ENCODE assay signal across 22 cellular contexts in genomic region chr1:65949230-65949626, GRCh38.
A peak's percentile ranks its signal among the peaks of the same experiment; 100 is the strongest.
DNase-seq lines count a peak whose midpoint lies in the region; FAIRE-seq lines count a peak whose summit lies in the region.
"Had no signal": no experiment of that assay in that cellular context is flagged by ENCODE, and none has a peak within 500 bp of the region (broad histone marks: within the 10 kb centered on the region; RNA-seq: fewer than 3 reads in every experiment).

No MANE protein-coding gene starts in this region.

- H3K4ac ChIP-seq in mesenchymal stem cell (ENCODE audit: low read depth in 1 of 2, low read length in 2 of 2), result no peak overlapping the region

- no peak overlapping the region for H2BK12ac ChIP-seq in mesenchymal stem cell (ENCODE audit: low read length in 2 of 2)

- no peak overlapping the region for H2BK15ac ChIP-seq in mesenchymal stem cell (ENCODE audit: low read depth, poor library complexity, severe bottlenecking)

- no peaks in the 10 kb centered on the region for H3K9me3 ChIP-seq in mesenchymal stem cell (ENCODE audit: control insufficient read depth, low read length)
- H3K9me3 ChIP-seq: ascending aorta, esophagus squamous epithelium, sigmoid colon, tibial artery had no signal

- H2BK5ac ChIP-seq in mesenchymal stem cell (ENCODE audit: low read depth, low read length, poor library complexity, severe bottlenecking), result no peak overlapping the region

- H2BK120ac ChIP-seq in mesenchymal stem cell (ENCODE audit: low read depth, low read length), result no peak overlapping the region

- no peak for FAIRE-seq in GM19239 (lab: Jason Lieb, UNC)
- FAIRE-seq: RCC 7860 had no signal

- no peak overlapping the region for H2AK5ac ChIP-seq in mesenchymal stem cell (ENCODE audit: low read length, severe bottlenecking)

- WGBS in mesenchymal stem cell, result 94% methylated on average over 2 of the region's 2 CpGs

- H3K4me1 ChIP-seq in mesenchymal stem cell (ENCODE audit: control insufficient read depth, insufficient read depth, low read depth, low read length), result no peaks in the 10 kb centered on the region
- H3K4me1 ChIP-seq: ascending aorta, esophagus squamous epithelium, tibial artery had no signal

- no peaks in the 10 kb centered on the region for H3K27me3 ChIP-seq in mesenchymal stem cell (ENCODE audit: control insufficient read depth in 1 of 2, insufficient read depth in 1 of 2, low read length in 2 of 2)
- H3K27me3 ChIP-seq: ascending aorta, esophagus squamous epithelium, sigmoid colon, tibial artery had no signal

- H3K79me1 ChIP-seq in mesenchymal stem cell (replicated peaks; ENCODE audit: low read length, poor library complexity, severe bottlenecking), result no peaks in the 10 kb centered on the region

- H3K14ac ChIP-seq in mesenchymal stem cell (ENCODE audit: low read length in 2 of 2), result no peak overlapping the region

- H3K9ac ChIP-seq in mesenchymal stem cell (ENCODE audit: low read length), result peak overlapping the region; percentile 19

- no peak overlapping the region for H4K91ac ChIP-seq in mesenchymal stem cell (ENCODE audit: low read length)

- H4K8ac ChIP-seq in mesenchymal stem cell (ENCODE audit: low read length), result no peak overlapping the region

- no peaks in the 10 kb centered on the region for H3K36me3 ChIP-seq in mesenchymal stem cell (ENCODE audit: control insufficient read depth in 1 of 2, insufficient read depth in 2 of 2, low read depth in 1 of 2, low read length in 2 of 2)
- H3K36me3 ChIP-seq: ascending aorta, esophagus squamous epithelium, sigmoid colon, tibial artery had no signal

- DNase-seq in NCI-H1436 (lab: John Stamatoyannopoulos, UW), result peak; percentile 32
- no peak for DNase-seq in NCI-H1436 treated with DMSO at 0.1 percent for 48 hours (lab: John Stamatoyannopoulos, UW)
- peak; percentile 47 for DNase-seq in amniotic epithelial cell (ENCODE audit: low read depth)
- DNase-seq in mesenchymal stem cell, result peak; percentile 43
- no peak for DNase-seq in GM19239 (ENCODE audit: insufficient read length, low spot score)
- DNase-seq in ecto neural progenitor cell (ENCODE audit: low spot score), result no peak
- DNase-seq in LoVo (ENCODE audit: low spot score), result no peak
- no peak for DNase-seq in A172 (ENCODE audit: low spot score)
- DNase-seq: ACHN; activated CD4-positive, alpha-beta memory T cell treated with anti-CD3 and anti-CD28 coated beads for 36 hours; activated naive CD4-positive, alpha-beta T cell; DMS79; effector CD8-positive, alpha-beta T cell; esophagus squamous epithelium; mammary epithelial cell; naive B cell; NCI-H1694; sigmoid colon; T-helper 2 cell had no signal

- no peak overlapping the region for H3K4me3 ChIP-seq in mesenchymal stem cell (ENCODE audit: insufficient read depth in 1 of 2, low read depth in 1 of 2, low read length in 2 of 2)
- H3K4me3 ChIP-seq: ascending aorta, esophagus squamous epithelium, sigmoid colon, tibial artery had no signal

- no peak overlapping the region for H3K23ac ChIP-seq in mesenchymal stem cell (ENCODE audit: low read length in 2 of 2)

- H3K18ac ChIP-seq in mesenchymal stem cell (ENCODE audit: low read depth in 1 of 2, low read length in 2 of 2), result no peak overlapping the region

- H2AFZ ChIP-seq in mesenchymal stem cell (ENCODE audit: low read depth, low read length), result no peak overlapping the region

- H3K27ac ChIP-seq in mesenchymal stem cell (ENCODE audit: low read length, poor library complexity, severe bottlenecking), result no peak overlapping the region
- H3K27ac ChIP-seq: ascending aorta, sigmoid colon, tibial artery had no signal

- H3K4me2 ChIP-seq in mesenchymal stem cell (ENCODE audit: low read length, poor library complexity, severe bottlenecking), result no peak overlapping the region

Comparison
In these comparisons a context has a peak if more than half of its experiments do, and no peak if none do; other contexts are left out.
1. DNase-seq: peak in NCI-H1436 (single experiment), amniotic epithelial cell (single experiment) and mesenchymal stem cell (single experiment); none in NCI-H1436 treated with DMSO at 0.1 percent for 48 hours (single experiment), GM19239 (single experiment), ecto neural progenitor cell (single experiment), LoVo (single experiment) and A172 (single experiment).